Comparison of ENCODE assay signal across 8 cellular contexts in genomic region chr2:104849618-104850097, GRCh38. TPM values are rescaled to one million over a fixed set of nuclear protein-coding genes. Genes with fewer than 3 reads are reported as not detected.
DNase-seq lines count a peak whose midpoint lies in the region; ATAC-seq and TF ChIP-seq lines count a peak whose summit lies in the region.

No MANE protein-coding gene starts in this region.

- H3K14ac ChIP-seq in mesenchymal stem cell (ENCODE audit: low read length in 2 of 2), result no peak overlapping the region

- DNase-seq in BE2C (peak; percentile 61), MG63 (peak; percentile 52), T1000 (lab: John Stamatoyannopoulos, UW) (peak; percentile 28), mesenchymal stem cell (peak; percentile 29)

- H3K4me3 ChIP-seq in BE2C (ENCODE audit: low read depth, low read length), result no peak overlapping the region
- H3K4me3 ChIP-seq in MG63, result no peak overlapping the region
- H3K4me3 ChIP-seq in mesenchymal stem cell (ENCODE audit: insufficient read depth in 1 of 2, low read depth in 1 of 2, low read length in 2 of 2), result no peak overlapping the region

- TF ChIP-seq CTCF in BE2C (IDR thresholded peaks at IDR 0.05; ENCODE audit: low read depth, low read length), result peak; percentile 69

- H3K27ac ChIP-seq in cingulate gyrus (ENCODE audit: low read depth, low read length) (peak overlapping the region; percentile 96), mesenchymal stem cell (ENCODE audit: low read length, poor library complexity, severe bottlenecking) (no peak overlapping the region), temporal lobe (ENCODE audit: low read depth, low read length) (peak overlapping the region; percentile 92)

- peak; percentile 51 for ATAC-seq in GM18511 (IDR thresholded peaks at IDR 0.05; ENCODE audit: unreplicated experiment)
- no peak for ATAC-seq in GM18498 (IDR thresholded peaks at IDR 0.05; ENCODE audit: unreplicated experiment)

- no peak overlapping the region for H3K9ac ChIP-seq in mesenchymal stem cell (ENCODE audit: low read length)

- H3K27me3 ChIP-seq in BE2C (peaks cover 82% of the 10 kb centered on the region), MG63 (peaks cover 82% of the 10 kb centered on the region), mesenchymal stem cell (ENCODE audit: control insufficient read depth in 1 of 2, insufficient read depth in 1 of 2, low read length in 2 of 2) (peaks cover 89 to 93% of the 10 kb centered on the region in 2 experiments)

- H3K9me3 ChIP-seq in BE2C, result no peaks in the 10 kb centered on the region
- H3K9me3 ChIP-seq in MG63, result no peaks in the 10 kb centered on the region
- no peaks in the 10 kb centered on the region for H3K9me3 ChIP-seq in mesenchymal stem cell (ENCODE audit: control insufficient read depth, low read length)

- no peak overlapping the region for H4K91ac ChIP-seq in mesenchymal stem cell (ENCODE audit: low read length)

- 0% methylated on average over 3 of the region's 5 CpGs for WGBS in mesenchymal stem cell

- H3K36me3 ChIP-seq in BE2C, result no peaks in the 10 kb centered on the region
- H3K36me3 ChIP-seq in MG63, result no peaks in the 10 kb centered on the region
- no peaks in the 10 kb centered on the region for H3K36me3 ChIP-seq in mesenchymal stem cell (ENCODE audit: control insufficient read depth in 1 of 2, insufficient read depth in 2 of 2, low read depth in 1 of 2, low read length in 2 of 2)

- no peak overlapping the region for H2BK15ac ChIP-seq in mesenchymal stem cell (ENCODE audit: low read depth, poor library complexity, severe bottlenecking)

- H3K4ac ChIP-seq in mesenchymal stem cell (ENCODE audit: low read depth in 1 of 2, low read length in 2 of 2), result no peak overlapping the region

- no peak overlapping the region for H3K4me2 ChIP-seq in mesenchymal stem cell (ENCODE audit: low read length, poor library complexity, severe bottlenecking)

- no peak overlapping the region for H2AFZ ChIP-seq in mesenchymal stem cell (ENCODE audit: low read depth, low read length)

- no peak overlapping the region for H2BK12ac ChIP-seq in mesenchymal stem cell (ENCODE audit: low read length in 2 of 2)

- H3K23ac ChIP-seq in mesenchymal stem cell (ENCODE audit: low read length in 2 of 2), result no peak overlapping the region

- no peak overlapping the region for H2AK5ac ChIP-seq in mesenchymal stem cell (ENCODE audit: low read length, severe bottlenecking)

- H3K18ac ChIP-seq in mesenchymal stem cell (ENCODE audit: low read depth in 1 of 2, low read length in 2 of 2), result no peak overlapping the region

- no peaks in the 10 kb centered on the region for H3K79me1 ChIP-seq in mesenchymal stem cell (replicated peaks; ENCODE audit: low read length, poor library complexity, severe bottlenecking)

- H3K4me1 ChIP-seq in BE2C, result no peaks in the 10 kb centered on the region
- peaks cover 25% of the 10 kb centered on the region for H3K4me1 ChIP-seq in mesenchymal stem cell (ENCODE audit: control insufficient read depth, insufficient read depth, low read depth, low read length)

- H2BK5ac ChIP-seq in mesenchymal stem cell (ENCODE audit: low read depth, low read length, poor library complexity, severe bottlenecking), result no peak overlapping the region

- no peak overlapping the region for H2BK120ac ChIP-seq in mesenchymal stem cell (ENCODE audit: low read depth, low read length)

- no peak overlapping the region for H4K8ac ChIP-seq in mesenchymal stem cell (ENCODE audit: low read length)

RNA-seq across cellular contexts. Expression of gene POU3F3, which starts 4.3 kb away (rescaled TPM):
- polyA plus RNA-seq in BE2C (2012; ENCODE audit: insufficient read depth, insufficient read length, low read depth), result not detected
- total RNA-seq in MG63 (2014; rRNA removed; shearing (Covaris generic); ENCODE audit: low replicate concordance), result not detected in 2 replicates
- polyA plus RNA-seq in mesenchymal stem cell (2013, experiment 1 of 2), result not detected
- not detected for polyA plus RNA-seq in mesenchymal stem cell (2013, experiment 2 of 2)
- total RNA-seq in temporal lobe, result 230 TPM

Comparison
In these comparisons a context has a peak if more than half of its experiments do, and no peak if none do; other contexts are left out.
1. RNA of gene POU3F3, which starts 4.3 kb away (total RNA-seq): 230 TPM in temporal lobe (single experiment); not detected in MG63; every median in the first group is over 100 times any median in the second.
2. Peak in every context shown above with its lines, with median percentiles within 50 percentile points of each other: DNase-seq.